In the genomic region with DNA sequence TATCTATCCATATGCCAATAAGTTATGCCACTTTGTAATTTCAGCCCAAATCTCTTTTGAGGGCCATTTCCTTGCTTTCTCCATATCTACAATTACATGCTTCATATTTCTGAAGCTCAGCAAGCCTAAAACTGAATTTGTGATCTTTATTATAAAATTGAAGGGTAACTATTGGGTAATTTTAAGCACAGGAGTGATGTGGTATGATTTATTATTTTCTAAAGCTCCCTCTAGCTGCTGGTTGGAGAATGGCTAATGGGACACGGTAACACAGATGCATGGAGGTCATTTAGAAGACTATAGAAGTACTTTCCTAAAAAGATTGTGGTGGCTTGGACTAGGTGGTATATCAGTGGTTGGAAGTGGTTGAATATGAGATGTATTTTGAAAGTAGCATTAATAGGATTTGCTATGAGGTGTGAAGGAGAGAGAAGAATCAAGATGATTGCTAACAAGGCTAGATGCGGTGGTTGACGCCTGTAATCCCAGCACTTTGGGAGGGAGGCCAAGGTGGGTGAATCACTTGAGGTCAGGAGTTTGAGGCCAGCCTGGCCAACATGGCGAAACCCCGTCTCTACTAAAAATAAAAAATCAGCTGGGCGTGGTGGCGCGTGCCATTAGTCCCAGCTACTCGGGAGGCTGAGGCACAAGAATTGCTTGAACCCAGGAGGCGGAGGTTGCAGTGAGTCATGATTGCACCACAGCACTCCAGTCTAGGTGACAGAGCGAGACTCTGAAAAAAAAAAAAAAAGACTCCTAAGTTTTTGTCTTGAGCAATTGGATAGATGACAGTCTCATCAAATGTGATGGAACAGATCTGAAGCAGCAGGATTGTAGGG, we compare ENCODE assay signal across 1 cellular context.
TF ChIP-seq lines count a peak whose summit lies in the region.

No MANE protein-coding gene starts in this region.

TF ChIP-seq in H1, 55 proteins besides CTCF, POLR2A, EP300 and RAD21 (continued from another document):
- TF ChIP-seq, protein P1, sequence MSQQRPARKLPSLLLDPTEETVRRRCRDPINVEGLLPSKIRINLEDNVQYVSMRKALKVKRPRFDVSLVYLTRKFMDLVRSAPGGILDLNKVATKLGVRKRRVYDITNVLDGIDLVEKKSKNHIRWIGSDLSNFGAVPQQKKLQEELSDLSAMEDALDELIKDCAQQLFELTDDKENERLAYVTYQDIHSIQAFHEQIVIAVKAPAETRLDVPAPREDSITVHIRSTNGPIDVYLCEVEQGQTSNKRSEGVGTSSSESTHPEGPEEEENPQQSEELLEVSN (IDR thresholded peaks at IDR 0.05): no peak
- TF ChIP-seq YY1 (IDR thresholded peaks at IDR 0.05; ENCODE audit: low read depth, low read length): no peak
- TF ChIP-seq, protein P2, sequence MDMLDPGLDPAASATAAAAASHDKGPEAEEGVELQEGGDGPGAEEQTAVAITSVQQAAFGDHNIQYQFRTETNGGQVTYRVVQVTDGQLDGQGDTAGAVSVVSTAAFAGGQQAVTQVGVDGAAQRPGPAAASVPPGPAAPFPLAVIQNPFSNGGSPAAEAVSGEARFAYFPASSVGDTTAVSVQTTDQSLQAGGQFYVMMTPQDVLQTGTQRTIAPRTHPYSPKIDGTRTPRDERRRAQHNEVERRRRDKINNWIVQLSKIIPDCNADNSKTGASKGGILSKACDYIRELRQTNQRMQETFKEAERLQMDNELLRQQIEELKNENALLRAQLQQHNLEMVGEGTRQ (IDR thresholded peaks at IDR 0.05; ENCODE audit: low read length): no peak
- TF ChIP-seq SIRT6 (IDR thresholded peaks at IDR 0.05; ENCODE audit: low read length): no peak
- no peak for TF ChIP-seq JUN (IDR thresholded peaks at IDR 0.05; ENCODE audit: low read depth, low read length)
- TF ChIP-seq TAF1 (IDR thresholded peaks at IDR 0.05; ENCODE audit: low read depth, low read length): no peak
- no peak for TF ChIP-seq SP1 (IDR thresholded peaks at IDR 0.05; ENCODE audit: low read depth, low read length)
- TF ChIP-seq, protein P3, sequence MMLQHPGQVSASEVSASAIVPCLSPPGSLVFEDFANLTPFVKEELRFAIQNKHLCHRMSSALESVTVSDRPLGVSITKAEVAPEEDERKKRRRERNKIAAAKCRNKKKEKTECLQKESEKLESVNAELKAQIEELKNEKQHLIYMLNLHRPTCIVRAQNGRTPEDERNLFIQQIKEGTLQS (IDR thresholded peaks at IDR 0.05; ENCODE audit: insufficient read depth, low read depth, low read length): no peak
- TF ChIP-seq, protein P4, sequence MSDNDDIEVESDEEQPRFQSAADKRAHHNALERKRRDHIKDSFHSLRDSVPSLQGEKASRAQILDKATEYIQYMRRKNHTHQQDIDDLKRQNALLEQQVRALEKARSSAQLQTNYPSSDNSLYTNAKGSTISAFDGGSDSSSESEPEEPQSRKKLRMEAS (IDR thresholded peaks at IDR 0.05): no peak
- TF ChIP-seq EZH2 (IDR thresholded peaks at IDR 0.05; ENCODE audit: low read depth, low read length, severe bottlenecking): no peak
- no peak for TF ChIP-seq CHD1 (IDR thresholded peaks at IDR 0.05; ENCODE audit: low read depth, low read length)
